13 cellular contexts compared by ENCODE assay signal in the genomic region with DNA sequence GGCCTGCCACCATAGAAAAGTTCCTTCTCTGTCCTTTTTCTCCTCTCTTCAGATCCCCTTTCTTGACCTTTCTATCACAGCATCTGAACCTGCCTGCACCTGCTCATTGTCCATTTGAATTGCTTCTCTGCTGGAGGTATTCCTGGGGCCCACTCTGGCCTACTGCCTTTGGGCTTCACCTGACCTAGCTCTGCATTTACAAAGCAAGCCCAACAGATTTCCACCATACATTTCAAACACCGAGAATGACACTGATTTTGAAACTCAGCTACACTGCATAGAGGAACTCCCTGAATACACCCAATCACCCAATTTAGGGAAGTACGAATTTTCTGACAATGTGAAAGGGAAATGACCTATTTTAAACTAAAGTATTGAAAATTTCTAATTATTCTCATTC.
DNase-seq lines count a peak whose midpoint lies in the region; ATAC-seq and TF ChIP-seq lines count a peak whose summit lies in the region.
"Had no signal": no experiment of that assay in that cellular context is flagged by ENCODE, and none has a peak within 500 bp of the region (broad histone marks: within the 10 kb centered on the region; RNA-seq: fewer than 3 reads in every experiment).

No MANE protein-coding gene starts in this region.

- H3K27ac ChIP-seq in HUES64 (ENCODE audit: low read depth, low read length) = peak overlapping the region; percentile 31; the same call in 1 of the 2 replicates
- H3K27ac ChIP-seq: hepatocyte had no signal

- H3K4me1 ChIP-seq in HUES64 (ENCODE audit: insufficient read depth, low read length) = peaks cover 47% of the 10 kb centered on the region

- no peak overlapping the region for H3K4me3 Mint-ChIP-seq in MCF 10A (ENCODE audit: unreplicated experiment)
- H3K4me3 Mint-ChIP-seq in natural killer cell treated with Interleukin-12 subunit alpha and Interleukin-12 subunit beta and Interleukin-15 and Interleukin-18, amount 100 ng/mL, for 72 hours = no peak overlapping the region
- H3K4me3 Mint-ChIP-seq: activated CD8-positive, alpha-beta T cell treated with anti-CD3 and anti-CD28 coated beads, Interleukin-2, amount 10 ng/mL, durations not matched to agents 7 days and 5 days had no signal

- H3K27me3 ChIP-seq in H7 (ENCODE audit: control insufficient read depth, insufficient read depth, low read length) (no peaks in the 10 kb centered on the region), HUES64 (ENCODE audit: insufficient read depth, low read length) (no peaks in the 10 kb centered on the region)
- H3K27me3 ChIP-seq: hepatocyte had no signal

- no peak overlapping the region for H3K27ac Mint-ChIP-seq in MCF 10A (ENCODE audit: low read depth, unreplicated experiment)
- H3K27ac Mint-ChIP-seq in natural killer cell treated with Interleukin-12 subunit alpha and Interleukin-12 subunit beta and Interleukin-15 and Interleukin-18, amount 100 ng/mL, for 72 hours = no peak overlapping the region
- H3K27ac Mint-ChIP-seq: activated CD8-positive, alpha-beta T cell treated with anti-CD3 and anti-CD28 coated beads, Interleukin-2, amount 10 ng/mL, durations not matched to agents 7 days and 5 days had no signal

- intact Hi-C loops in MCF 10A (cut with micrococcal nuclease) = no loop called here

- H3K36me3 ChIP-seq in H7 (replicated peaks; ENCODE audit: control insufficient read depth, insufficient read depth, low read length) (no peaks in the 10 kb centered on the region), HUES64 (ENCODE audit: insufficient read depth, low read length) (no peaks in the 10 kb centered on the region)

- H3K36me3 Mint-ChIP-seq in MCF 10A (ENCODE audit: insufficient read depth, unreplicated experiment) = no peaks in the 10 kb centered on the region
- peaks cover 7% of the 10 kb centered on the region for H3K36me3 Mint-ChIP-seq in natural killer cell treated with Interleukin-12 subunit alpha and Interleukin-12 subunit beta and Interleukin-15 and Interleukin-18, amount 100 ng/mL, for 72 hours

- WGBS in HUES64 = 23% methylated on average over 1 of the region's 2 CpGs

- H3K9ac ChIP-seq in HUES64 (ENCODE audit: low read depth, low read length) = no peak overlapping the region

- H3K9me3 Mint-ChIP-seq in MCF 10A (ENCODE audit: unreplicated experiment) = no peaks in the 10 kb centered on the region
- peaks cover 6% of the 10 kb centered on the region for H3K9me3 Mint-ChIP-seq in natural killer cell treated with Interleukin-12 subunit alpha and Interleukin-12 subunit beta and Interleukin-15 and Interleukin-18, amount 100 ng/mL, for 72 hours

- DNase-seq in H7 = peak; percentile 39
- peak; percentile 73 for DNase-seq in medulla oblongata (ENCODE audit: extremely low spot score)
- DNase-seq in stimulated activated CD4-positive, alpha-beta T cell treated with anti-CD3 and anti-CD28 coated beads, Interleukin-15, amount 100 ng/mL, for 24 hours = no peak
- no peak for DNase-seq in MCF 10A (ENCODE audit: unreplicated experiment)
- no peak for DNase-seq in natural killer cell treated with Interleukin-12 subunit alpha and Interleukin-12 subunit beta and Interleukin-15 and Interleukin-18, amount 100 ng/mL, for 72 hours (ENCODE audit: low spot score)
- DNase-seq in DMS53 treated with DMSO at 0.1 percent for 48 hours (lab: John Stamatoyannopoulos, UW; ENCODE audit: unreplicated experiment) = no peak
- DNase-seq: activated CD8-positive, alpha-beta T cell treated with anti-CD3 and anti-CD28 coated beads, Interleukin-2, amount 10 ng/mL, durations not matched to agents 7 days and 5 days; central memory CD4-positive, alpha-beta T cell; GDM1; IMR-90 had no signal

- POLR2A ChIA-PET in MCF 10A (lab: Yijun Ruan, JAX) = interaction anchor here (0.6 kb wide), 1 partner anchor 13 kb away, joined by 3 read pairs; no protein-coding TSS in a partner anchor

- H3K4me1 Mint-ChIP-seq in MCF 10A (ENCODE audit: insufficient read depth, unreplicated experiment) = no peaks in the 10 kb centered on the region
- peaks cover 0 to 4% of the 10 kb centered on the region in 2 donors for H3K4me1 Mint-ChIP-seq in natural killer cell treated with Interleukin-12 subunit alpha and Interleukin-12 subunit beta and Interleukin-15 and Interleukin-18, amount 100 ng/mL, for 72 hours (ENCODE audit: low read depth in 2 of 2)

- no TSS peak for BruUV-seq in MCF 10A (replicated peaks; lab: Mats Ljungman, UMichigan)

- CTCF ChIA-PET in MCF 10A (lab: Yijun Ruan, JAX) = no interaction called here

- ATAC-seq in GM18861 (IDR thresholded peaks at IDR 0.05; ENCODE audit: unreplicated experiment) = peak; percentile 52
- ATAC-seq in natural killer cell treated with Interleukin-12 subunit alpha and Interleukin-12 subunit beta and Interleukin-15 and Interleukin-18, amount 100 ng/mL, for 72 hours = no peak
- ATAC-seq: activated CD8-positive, alpha-beta T cell treated with anti-CD3 and anti-CD28 coated beads, Interleukin-2, amount 10 ng/mL, durations not matched to agents 7 days and 5 days had no signal

- no peak overlapping the region for H3K4me3 ChIP-seq in H7 (ENCODE audit: insufficient read depth, low read depth, low read length)
- no peak overlapping the region for H3K4me3 ChIP-seq in HUES64 (ENCODE audit: low read length)
- H3K4me3 ChIP-seq: hepatocyte had no signal

- H3K27me3 Mint-ChIP-seq in MCF 10A (ENCODE audit: insufficient read depth, unreplicated experiment) = no peaks in the 10 kb centered on the region
- no peaks in the 10 kb centered on the region for H3K27me3 Mint-ChIP-seq in natural killer cell treated with Interleukin-12 subunit alpha and Interleukin-12 subunit beta and Interleukin-15 and Interleukin-18, amount 100 ng/mL, for 72 hours

- TF ChIP-seq CTCF in MCF 10A (IDR thresholded peaks at IDR 0.05; ENCODE audit: unreplicated experiment) = no peak

- H3K9me3 ChIP-seq in HUES64 (ENCODE audit: insufficient read depth, low read depth, low read length) = peaks cover 20% of the 10 kb centered on the region

Comparison
In these comparisons a context has a peak if more than half of its experiments do, and no peak if none do; other contexts are left out.
1. DNase-seq: peak in H7 (single experiment) and medulla oblongata (single experiment); none in stimulated activated CD4-positive, alpha-beta T cell treated with anti-CD3 and anti-CD28 coated beads, Interleukin-15, amount 100 ng/mL, for 24 hours (single experiment), MCF 10A (single experiment), natural killer cell treated with Interleukin-12 subunit alpha and Interleukin-12 subunit beta and Interleukin-15 and Interleukin-18, amount 100 ng/mL, for 72 hours (single experiment) and DMS53 treated with DMSO at 0.1 percent for 48 hours (single experiment).